ENCODE assay signal across 15 cellular contexts in the genomic region with DNA sequence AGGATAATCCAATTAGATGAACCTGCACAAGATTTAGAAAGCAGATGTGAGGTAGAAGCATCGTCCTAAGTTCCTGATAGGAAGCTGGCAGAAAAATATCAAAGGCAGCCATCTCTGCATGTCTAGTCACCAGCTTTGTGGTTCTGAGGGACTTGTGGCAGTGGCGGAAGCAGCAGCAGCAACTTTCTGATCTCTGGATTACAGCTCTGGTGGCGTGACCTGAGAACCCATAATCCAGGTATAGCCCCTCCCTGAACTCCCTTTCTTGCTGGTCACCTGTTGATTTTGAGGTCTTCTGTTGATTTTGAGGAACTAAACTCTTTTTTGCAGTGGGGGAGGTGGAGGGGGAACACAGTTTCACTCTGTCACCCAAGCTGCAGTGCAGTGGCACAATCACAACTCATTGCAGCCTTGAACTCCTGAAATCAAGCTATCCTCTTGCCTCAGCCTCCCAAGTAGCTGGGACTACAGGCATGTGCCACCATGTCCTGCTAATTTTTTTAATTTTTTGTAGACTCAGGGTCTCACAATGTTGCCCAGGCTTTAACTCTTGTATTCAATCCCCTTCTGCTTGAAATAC. TPM values are rescaled to one million over a fixed set of nuclear protein-coding genes. Genes with fewer than 3 reads are reported as not detected.
DNase-seq lines count a peak whose midpoint lies in the region; ATAC-seq lines count a peak whose summit lies in the region.
"Had no signal": no experiment of that assay in that cellular context is flagged by ENCODE, and none has a peak within 500 bp of the region (broad histone marks: within the 10 kb centered on the region; RNA-seq: fewer than 3 reads in every experiment).

No MANE protein-coding gene starts in this region.

- H3K4me1 Mint-ChIP-seq in activated CD8-positive, alpha-beta memory T cell treated with anti-CD3 and anti-CD28 coated beads, Interleukin-2, amount 10 ng/mL, durations not matched to agents 7 days and 5 days, result peaks cover 26% of the 10 kb centered on the region

- CTCF ChIA-PET in activated CD8-positive, alpha-beta memory T cell treated with anti-CD3 and anti-CD28 coated beads, Interleukin-2, amount 10 ng/mL, durations not matched to agents 7 days and 5 days (lab: Charles Lee), result interaction anchor here (0.9 to 1.3 kb wide), 5 partner anchors 18 to 1075 kb away, joined by 3 to 6 read pairs (median 3); no protein-coding TSS in a partner anchor

- no peak overlapping the region for H3K4me3 ChIP-seq in MG63
- H3K4me3 ChIP-seq: A549, lung had no signal

- peak; percentile 80 for DNase-seq in activated CD8-positive, alpha-beta memory T cell treated with anti-CD3 and anti-CD28 coated beads, Interleukin-2, amount 10 ng/mL, durations not matched to agents 7 days and 5 days
- DNase-seq in activated CD8-positive, alpha-beta memory T cell treated with anti-CD3 and anti-CD28 coated beads, Interleukin-2, amount 50 U/mL, for 4 hours, result no peak
- peak; percentile 12 to 58 (median 31) for DNase-seq in T-helper 1 cell
- DNase-seq in activated naive CD4-positive, alpha-beta T cell treated with anti-CD3 and anti-CD28 coated beads, Interleukin-2, amount 50 U/mL, for 16 hours, result peak; percentile 17
- DNase-seq in stimulated activated naive CD4-positive, alpha-beta T cell treated with Interleukin-2 at 50 U/mL for 16 hours (lab: John Stamatoyannopoulos, UW), result peak; percentile 17
- no peak for DNase-seq in HuH-7 (ENCODE audit: low spot score)
- no peak for DNase-seq in D341Med (ENCODE audit: low spot score)
- no peak for DNase-seq in MG63
- DNase-seq: effector CD8-positive, alpha-beta T cell; H9; head of caudate nucleus; NCI-H1417 had no signal

- no peaks in the 10 kb centered on the region for H3K27me3 ChIP-seq in MG63

- peak; percentile 90 for ATAC-seq in activated CD8-positive, alpha-beta memory T cell treated with anti-CD3 and anti-CD28 coated beads, Interleukin-2, amount 10 ng/mL, durations not matched to agents 7 days and 5 days
- ATAC-seq: A549 had no signal

- H3K9me3 Mint-ChIP-seq in activated CD8-positive, alpha-beta memory T cell treated with anti-CD3 and anti-CD28 coated beads, Interleukin-2, amount 10 ng/mL, durations not matched to agents 7 days and 5 days (ENCODE audit: low read depth), result no peaks in the 10 kb centered on the region
- H3K9me3 Mint-ChIP-seq: H9; T-helper 1 cell treated with Interleukin-12 subunit alpha and Interleukin-12 subunit beta and Interleukin-4 antibody, amounts not matched to agents 30 μg/mL and 1 μg/mL, for 36 hours had no signal

- no peaks in the 10 kb centered on the region for H3K9me3 ChIP-seq in MG63
- H3K9me3 ChIP-seq: A549 had no signal

- H3K4me3 Mint-ChIP-seq in activated CD8-positive, alpha-beta memory T cell treated with anti-CD3 and anti-CD28 coated beads, Interleukin-2, amount 10 ng/mL, durations not matched to agents 7 days and 5 days, result peak overlapping the region; percentile 22
- H3K4me3 Mint-ChIP-seq: H9; T-helper 1 cell treated with Interleukin-12 subunit alpha and Interleukin-12 subunit beta and Interleukin-4 antibody, amounts not matched to agents 30 μg/mL and 1 μg/mL, for 36 hours had no signal

- peaks cover 3% of the 10 kb centered on the region for H3K36me3 Mint-ChIP-seq in activated CD8-positive, alpha-beta memory T cell treated with anti-CD3 and anti-CD28 coated beads, Interleukin-2, amount 10 ng/mL, durations not matched to agents 7 days and 5 days

- H3K27me3 Mint-ChIP-seq in activated CD8-positive, alpha-beta memory T cell treated with anti-CD3 and anti-CD28 coated beads, Interleukin-2, amount 10 ng/mL, durations not matched to agents 7 days and 5 days, result peaks cover 4% of the 10 kb centered on the region

- H3K36me3 ChIP-seq in MG63, result no peaks in the 10 kb centered on the region

- peak overlapping the region; percentile 66 for H3K27ac Mint-ChIP-seq in activated CD8-positive, alpha-beta memory T cell treated with anti-CD3 and anti-CD28 coated beads, Interleukin-2, amount 10 ng/mL, durations not matched to agents 7 days and 5 days
- H3K27ac Mint-ChIP-seq: H9; T-helper 1 cell treated with Interleukin-12 subunit alpha and Interleukin-12 subunit beta and Interleukin-4 antibody, amounts not matched to agents 30 μg/mL and 1 μg/mL, for 36 hours had no signal

RNA-seq across cellular contexts. Expression of a gene that starts 7.9 kb away (rescaled TPM):
- total RNA-seq in activated CD8-positive, alpha-beta memory T cell treated with anti-CD3 and anti-CD28 coated beads, Interleukin-2, amount 10 ng/mL, durations not matched to agents 7 days and 5 days, result under 1 TPM; 0.50 to 0.56 TPM
- 2.0 and 3.3 TPM in 2 replicates for total RNA-seq in MG63 (2014; rRNA removed; shearing (Covaris generic); ENCODE audit: low replicate concordance)

Comparison
In these comparisons a context has a peak if more than half of its experiments do, and no peak if none do; other contexts are left out.
1. DNase-seq: peak in activated CD8-positive, alpha-beta memory T cell treated with anti-CD3 and anti-CD28 coated beads, Interleukin-2, amount 10 ng/mL, durations not matched to agents 7 days and 5 days (single experiment), T-helper 1 cell (5 of 5), activated naive CD4-positive, alpha-beta T cell treated with anti-CD3 and anti-CD28 coated beads, Interleukin-2, amount 50 U/mL, for 16 hours (single experiment) and stimulated activated naive CD4-positive, alpha-beta T cell treated with Interleukin-2 at 50 U/mL for 16 hours (single experiment); none in activated CD8-positive, alpha-beta memory T cell treated with anti-CD3 and anti-CD28 coated beads, Interleukin-2, amount 50 U/mL, for 4 hours (single experiment), HuH-7 (single experiment), D341Med (single experiment) and MG63 (single experiment).